In the genomic region with DNA sequence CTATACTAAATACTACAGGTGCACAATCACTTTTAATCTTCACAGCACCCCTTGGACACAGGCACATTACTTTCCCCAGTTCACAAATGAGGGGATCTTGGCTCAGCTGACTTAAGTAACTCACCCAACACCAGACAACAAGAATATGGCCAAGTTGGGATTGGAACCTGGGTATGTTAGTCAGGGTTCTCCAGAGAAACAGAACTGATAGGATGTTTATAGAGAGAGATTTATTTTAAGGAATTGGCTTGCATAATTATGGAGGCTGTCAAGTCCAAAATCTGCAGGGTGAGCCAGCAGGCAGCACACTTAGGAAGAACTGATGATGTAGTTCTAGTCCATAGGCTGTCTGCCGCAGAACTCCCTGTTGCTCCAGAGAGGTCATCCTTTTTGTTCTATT, we compare ENCODE assay signal across 21 cellular contexts.
A peak's percentile ranks its signal among the peaks of the same experiment; 100 is the strongest.
DNase-seq lines count a peak whose midpoint lies in the region; ATAC-seq and TF ChIP-seq lines count a peak whose summit lies in the region.
"Had no signal": no experiment of that assay in that cellular context is flagged by ENCODE, and none has a peak within 500 bp of the region (broad histone marks: within the 10 kb centered on the region; RNA-seq: fewer than 3 reads in every experiment).

No MANE protein-coding gene starts in this region.

- DNase-seq in ascending aorta (ENCODE audit: low spot score in 2 of 2) (no peak), sigmoid colon (peak; percentile 76), aorta (no peak), UCSD-AML1 (lab: John Stamatoyannopoulos, UW; ENCODE audit: unreplicated experiment) (no peak), left lobe of liver (ENCODE audit: low spot score) (no peak), immature natural killer cell (no peak)
- DNase-seq: Caco-2; CD4-positive, CD25-positive, alpha-beta regulatory T cell; CD8-positive, alpha-beta T cell; DMS79; EL; GDM1; H9 had no signal

- ATAC-seq in gastroesophageal sphincter (peak; percentile 38), aorta (ENCODE audit: low FRiP score) (peak; percentile 31), left lobe of liver (no peak)
- ATAC-seq: CD8-positive, alpha-beta T cell; GM12878; GM23338; HCT116 had no signal

- TF ChIP-seq POLR2A in gastroesophageal sphincter (IDR thresholded peaks at IDR 0.05) (no peak), sigmoid colon (IDR thresholded peaks at IDR 0.05) (no peak)

- no peak overlapping the region for H3K4me3 Mint-ChIP-seq in immature natural killer cell
- H3K4me3 Mint-ChIP-seq: B cell; CD4-positive, CD25-positive, alpha-beta regulatory T cell; CD8-positive, alpha-beta T cell; GM23338; H9 had no signal

- 43% methylated on average over 1 of the region's 1 CpG; no CpG with 5 or more reads in 1 of the 2 donors for WGBS in gastroesophageal sphincter (ENCODE audit: low coverage in 1 of 2), 2 donors
- WGBS in sigmoid colon, 2 donors: 94 to 96% methylated on average over 1 of the region's 1 CpG
- WGBS in aorta, 2 donors: 17 to 38% methylated on average over 1 of the region's 1 CpG

- H3K27ac ChIP-seq in ascending aorta: peak overlapping the region; percentile 65 to 72
- peak overlapping the region; percentile 58 to 74 (median 61) for H3K27ac ChIP-seq in gastroesophageal sphincter
- H3K27ac ChIP-seq in sigmoid colon: peak overlapping the region in 3 of 4 donors; percentile 66 to 75 (median 68)
- peak overlapping the region in 1 of 2 donors; percentile 79 for H3K27ac ChIP-seq in aorta (ENCODE audit: low read depth in 1 of 2, low read length in 2 of 2)
- H3K27ac ChIP-seq: 22Rv1, BLaER1, C4-2B had no signal

- no peaks in the 10 kb centered on the region for H3K36me3 ChIP-seq in ascending aorta
- H3K36me3 ChIP-seq in gastroesophageal sphincter: no peaks in the 10 kb centered on the region
- no peaks in the 10 kb centered on the region for H3K36me3 ChIP-seq in sigmoid colon
- H3K36me3 ChIP-seq in aorta (ENCODE audit: control insufficient read depth in 1 of 2, insufficient read depth in 2 of 2, low read length in 1 of 2): no peaks in the 10 kb centered on the region
- H3K36me3 ChIP-seq: BLaER1 had no signal

- H3K4me1 ChIP-seq in ascending aorta (peaks cover 3 to 31% of the 10 kb centered on the region in 2 donors), gastroesophageal sphincter (peaks cover 0 to 36% (median 14%) of the 10 kb centered on the region in 3 donors), sigmoid colon (peaks cover 0 to 39% (median 36%) of the 10 kb centered on the region in 4 donors), aorta (ENCODE audit: control insufficient read depth in 1 of 2, insufficient read depth in 2 of 2, low read length in 2 of 2) (peaks cover 4 to 17% of the 10 kb centered on the region in 2 donors)
- H3K4me1 ChIP-seq: BLaER1, Caco-2 had no signal

- H3K4me3 ChIP-seq in ascending aorta: no peak overlapping the region
- H3K4me3 ChIP-seq in gastroesophageal sphincter: no peak overlapping the region
- H3K4me3 ChIP-seq in sigmoid colon: no peak overlapping the region
- no peak overlapping the region for H3K4me3 ChIP-seq in aorta (ENCODE audit: low read length in 2 of 2)
- H3K4me3 ChIP-seq: BLaER1, GM12878, GM23338 had no signal

- H3K4me1 Mint-ChIP-seq in immature natural killer cell: peaks cover 24 to 29% of the 10 kb centered on the region in 2 donors
- H3K4me1 Mint-ChIP-seq: B cell had no signal

- peaks cover 0 to 2% (median 0%) of the 10 kb centered on the region in 6 donors for H3K9me3 Mint-ChIP-seq in immature natural killer cell

- H3K9me3 ChIP-seq in ascending aorta: no peaks in the 10 kb centered on the region
- no peaks in the 10 kb centered on the region for H3K9me3 ChIP-seq in gastroesophageal sphincter
- no peaks in the 10 kb centered on the region for H3K9me3 ChIP-seq in sigmoid colon
- H3K9me3 ChIP-seq in aorta (ENCODE audit: control insufficient read depth, low read length): no peaks in the 10 kb centered on the region
- H3K9me3 ChIP-seq: BLaER1, Caco-2 had no signal

- no peak for TF ChIP-seq CTCF in ascending aorta (IDR thresholded peaks at IDR 0.05)
- no peak for TF ChIP-seq CTCF in gastroesophageal sphincter (IDR thresholded peaks at IDR 0.05)
- TF ChIP-seq CTCF in sigmoid colon (IDR thresholded peaks at IDR 0.05): no peak

- intact Hi-C loops in ascending aorta (cut with DNase I): loop anchor here (5.0 kb wide), 2 partner anchors 85 to 105 kb away; no protein-coding TSS in a partner anchor
- intact Hi-C loops in sigmoid colon (cut with DNase I): loop anchor here (5.0 kb wide), 2 partner anchors 85 to 315 kb away; a partner anchor contains a TSS
- intact Hi-C loops in aorta (cut with DNase I): no loop called here

- H3K27me3 ChIP-seq in ascending aorta (no peaks in the 10 kb centered on the region), gastroesophageal sphincter (no peaks in the 10 kb centered on the region), sigmoid colon (no peaks in the 10 kb centered on the region), aorta (ENCODE audit: control insufficient read depth in 1 of 2, insufficient read depth in 2 of 2, low read length in 1 of 2) (no peaks in the 10 kb centered on the region)
- H3K27me3 ChIP-seq: BLaER1 had no signal

- no peaks in the 10 kb centered on the region for H3K36me3 Mint-ChIP-seq in immature natural killer cell
- H3K36me3 Mint-ChIP-seq: CD4-positive, CD25-positive, alpha-beta regulatory T cell; CD8-positive, alpha-beta T cell had no signal

- H3K27ac Mint-ChIP-seq in immature natural killer cell: no peak overlapping the region
- H3K27ac Mint-ChIP-seq: B cell; CD4-positive, CD25-positive, alpha-beta regulatory T cell; CD8-positive, alpha-beta T cell; GM23338; H9 had no signal

- H3K27me3 Mint-ChIP-seq in immature natural killer cell (ENCODE audit: low read depth in 3 of 3): peaks cover 0 to 5% (median 3%) of the 10 kb centered on the region in 3 donors
- H3K27me3 Mint-ChIP-seq: CD4-positive, CD25-positive, alpha-beta regulatory T cell had no signal

- TF ChIP-seq EP300 in gastroesophageal sphincter (IDR thresholded peaks at IDR 0.05): no peak
- peak in 3 of 4 donors; percentile 3 to 67 (median 10) for TF ChIP-seq EP300 in sigmoid colon (IDR thresholded peaks at IDR 0.05)

Comparison
In these comparisons a context has a peak if more than half of its experiments do, and no peak if none do; other contexts are left out.
1. intact Hi-C loops: an anchor here in ascending aorta (5.0 kb wide) and sigmoid colon (5.0 kb wide); none called in aorta.